ENCODE assay signal across 14 cellular contexts in the genomic region with DNA sequence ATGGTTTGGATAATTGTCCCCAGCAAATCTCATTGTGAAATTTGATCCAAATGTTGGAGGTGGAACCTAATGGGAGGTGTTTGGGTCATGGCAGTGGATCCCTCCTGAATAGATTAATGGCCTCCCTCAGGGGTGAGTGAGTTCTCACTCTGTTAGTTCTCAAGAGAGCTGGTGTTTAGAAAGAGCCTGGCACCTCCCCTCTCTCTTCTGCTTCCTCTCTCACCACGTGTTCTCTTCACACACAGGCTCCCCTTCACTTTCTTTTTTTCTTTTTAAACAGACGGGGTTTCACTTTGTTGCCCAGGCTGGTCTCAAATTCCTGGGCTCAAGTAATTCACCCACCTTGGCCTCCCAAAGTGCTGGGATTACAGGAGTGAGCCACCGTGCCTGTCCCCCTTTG.
DNase-seq lines count a peak whose midpoint lies in the region; ATAC-seq and TF ChIP-seq lines count a peak whose summit lies in the region.
"Had no signal": no experiment of that assay in that cellular context is flagged by ENCODE, and none has a peak within 500 bp of the region (broad histone marks: within the 10 kb centered on the region; RNA-seq: fewer than 3 reads in every experiment).

No MANE protein-coding gene starts in this region.

- peaks cover 4% of the 10 kb centered on the region in 2 donors for H3K4me1 Mint-ChIP-seq in effector memory CD8-positive, alpha-beta T cell (ENCODE audit: low read depth in 2 of 2)
- H3K4me1 Mint-ChIP-seq in CD4-positive, alpha-beta T cell (ENCODE audit: low read depth) = no peaks in the 10 kb centered on the region

- peak; percentile 52 for ATAC-seq in GM19324 (IDR thresholded peaks at IDR 0.05; ENCODE audit: low FRiP score, unreplicated experiment)
- ATAC-seq in HG03432 (IDR thresholded peaks at IDR 0.05; ENCODE audit: unreplicated experiment) = peak; percentile 56
- ATAC-seq in effector memory CD8-positive, alpha-beta T cell (replicated peaks) = no peak
- ATAC-seq in CD4-positive, alpha-beta T cell (ENCODE audit: poor library complexity) = no peak
- ATAC-seq in GM19455 (IDR thresholded peaks at IDR 0.05; ENCODE audit: unreplicated experiment) = no peak
- ATAC-seq in GM21367 (IDR thresholded peaks at IDR 0.05; ENCODE audit: unreplicated experiment) = no peak
- ATAC-seq: right cardiac atrium had no signal

- peak overlapping the region; percentile 33 to 81 for H3K27ac Mint-ChIP-seq in effector memory CD8-positive, alpha-beta T cell
- H3K27ac Mint-ChIP-seq in CD4-positive, alpha-beta T cell = no peak overlapping the region
- H3K27ac Mint-ChIP-seq: activated T-helper 2 cell treated with anti-CD3 and anti-CD28 coated beads, Interferon-gamma antibody, Interleukin-2, Interleukin-4, amounts not matched to agents 10 μg/mL and 5 μg/mL and 100 μg/mL, durations not matched to agents 14 hours and 24 hours and 36 hours had no signal

- CTCF ChIA-PET in CD4-positive, alpha-beta T cell (lab: Charles Lee) = no interaction called here

- H3K36me3 Mint-ChIP-seq in effector memory CD8-positive, alpha-beta T cell (ENCODE audit: insufficient read depth) = no peaks in the 10 kb centered on the region
- H3K36me3 Mint-ChIP-seq in CD4-positive, alpha-beta T cell (ENCODE audit: low read depth) = no peaks in the 10 kb centered on the region

- H3K27me3 ChIP-seq in CD4-positive, alpha-beta T cell (ENCODE audit: control insufficient read depth, insufficient read depth, low read length) = no peaks in the 10 kb centered on the region
- H3K27me3 ChIP-seq: hepatocyte had no signal

- H3K4me3 ChIP-seq in GM12865 (ENCODE audit: low read depth, low read length) = no peak overlapping the region
- H3K4me3 ChIP-seq: hepatocyte had no signal

- H3K27ac ChIP-seq in CD4-positive, alpha-beta T cell (ENCODE audit: low read depth, low read length) = no peak overlapping the region
- H3K27ac ChIP-seq: hepatocyte had no signal

- H3K9me3 ChIP-seq in CD4-positive, alpha-beta T cell (ENCODE audit: control insufficient read depth, low read length) = peaks cover 10% of the 10 kb centered on the region

- no peaks in the 10 kb centered on the region for H3K9me3 Mint-ChIP-seq in effector memory CD8-positive, alpha-beta T cell
- peaks cover 2% of the 10 kb centered on the region for H3K9me3 Mint-ChIP-seq in CD4-positive, alpha-beta T cell
- H3K9me3 Mint-ChIP-seq: activated T-helper 2 cell treated with anti-CD3 and anti-CD28 coated beads, Interferon-gamma antibody, Interleukin-2, Interleukin-4, amounts not matched to agents 10 μg/mL and 5 μg/mL and 100 μg/mL, durations not matched to agents 14 hours and 24 hours and 36 hours had no signal

- H3K4me3 Mint-ChIP-seq in effector memory CD8-positive, alpha-beta T cell = peak overlapping the region; percentile 43 to 69
- H3K4me3 Mint-ChIP-seq in CD4-positive, alpha-beta T cell = no peak overlapping the region

- peak; percentile 32 for DNase-seq in GM12865 (ENCODE audit: low read depth)
- DNase-seq in effector memory CD8-positive, alpha-beta T cell = no peak
- DNase-seq in CD4-positive, alpha-beta T cell = no peak
- DNase-seq: activated CD8-positive, alpha-beta memory T cell treated with anti-CD3 and anti-CD28 coated beads for 24 hours; kidney; NCI-H2081 treated with DMSO at 0.1 percent for 48 hours; right cardiac atrium; substantia nigra had no signal

- peaks cover 0 to 26% of the 10 kb centered on the region in 2 donors for H3K27me3 Mint-ChIP-seq in effector memory CD8-positive, alpha-beta T cell
- no peaks in the 10 kb centered on the region for H3K27me3 Mint-ChIP-seq in CD4-positive, alpha-beta T cell

- POLR2A ChIA-PET in CD4-positive, alpha-beta T cell (lab: Charles Lee) = no interaction called here

- TF ChIP-seq CTCF in GM12865 (IDR thresholded peaks at IDR 0.05; ENCODE audit: insufficient read depth, low read depth, low read length, missing control alignments) = no peak
- TF ChIP-seq CTCF in CD4-positive, alpha-beta T cell (IDR thresholded peaks at IDR 0.05) = no peak

- intact Hi-C loops in CD4-positive, alpha-beta T cell (cut with DNase I, micrococcal nuclease) = no loop called here

Comparison
In these comparisons a context has a peak if more than half of its experiments do, and no peak if none do; other contexts are left out.
1. ATAC-seq: peak in GM19324 (single experiment) and HG03432 (single experiment); none in effector memory CD8-positive, alpha-beta T cell (single experiment), CD4-positive, alpha-beta T cell (single experiment), GM19455 (single experiment) and GM21367 (single experiment).